Comparison of ENCODE assay signal across 20 cellular contexts in the genomic region with DNA sequence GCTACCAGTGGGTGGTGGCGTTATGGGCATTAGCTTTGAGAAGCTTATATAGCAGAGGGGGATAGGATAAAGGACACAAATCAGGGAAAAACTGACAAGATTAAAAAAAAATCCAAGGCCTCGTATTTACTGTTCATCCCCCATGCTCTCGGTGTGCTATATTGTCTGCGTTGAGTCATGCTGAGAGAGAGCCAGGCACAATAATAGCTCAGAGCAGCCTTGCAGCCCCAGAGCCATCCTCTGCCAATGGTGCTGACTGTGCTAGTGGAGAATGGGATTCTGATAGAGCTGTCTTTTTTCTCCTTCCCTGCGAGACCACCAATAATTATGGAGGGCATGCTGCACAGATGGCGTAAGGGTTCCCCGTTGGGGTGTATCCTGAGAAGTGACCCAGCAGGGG. TPM values are rescaled to one million over a fixed set of nuclear protein-coding genes. Genes with fewer than 3 reads are reported as not detected.
DNase-seq lines count a peak whose midpoint lies in the region; ATAC-seq and TF ChIP-seq lines count a peak whose summit lies in the region.
"Had no signal": no experiment of that assay in that cellular context is flagged by ENCODE, and none has a peak within 500 bp of the region (broad histone marks: within the 10 kb centered on the region; RNA-seq: fewer than 3 reads in every experiment).

No MANE protein-coding gene starts in this region.

- no peaks in the 10 kb centered on the region for H3K4me1 Mint-ChIP-seq in activated T-helper 2 cell treated with anti-CD3 and anti-CD28 coated beads, Interferon-gamma antibody, Interleukin-2, Interleukin-4, amounts not matched to agents 10 μg/mL and 5 μg/mL and 100 μg/mL, durations not matched to agents 14 hours and 24 hours and 36 hours (ENCODE audit: low read depth)
- peaks cover under 1% of the 10 kb centered on the region for H3K4me1 Mint-ChIP-seq in activated CD4-positive, alpha-beta T cell treated with anti-CD3 and anti-CD28 coated beads for 36 hours
- H3K4me1 Mint-ChIP-seq: CD4-positive, alpha-beta memory T cell; stimulated activated naive B cell treated with anti-CD40 and anti-IgM and Interleukin-4, amounts not matched to agents 10 μg/mL and 1 μg/mL and 100 μg/mL, for 72 hours had no signal

- H3K27ac Mint-ChIP-seq in activated T-helper 2 cell treated with anti-CD3 and anti-CD28 coated beads, Interferon-gamma antibody, Interleukin-2, Interleukin-4, amounts not matched to agents 10 μg/mL and 5 μg/mL and 100 μg/mL, durations not matched to agents 14 hours and 24 hours and 36 hours: no peak overlapping the region
- H3K27ac Mint-ChIP-seq in activated CD4-positive, alpha-beta T cell treated with anti-CD3 and anti-CD28 coated beads for 36 hours: no peak overlapping the region
- H3K27ac Mint-ChIP-seq: activated naive CD4-positive, alpha-beta T cell treated with anti-CD3 and anti-CD28 coated beads for 36 hours; dendritic cell treated with granulocyte-macrophage colony-stimulating factor and Interleukin-4, amounts not matched to agents 40 ng/mL and 50 ng/mL, for 4 days; HFFc6; stimulated activated naive B cell treated with anti-CD40 and anti-IgM and Interleukin-4, amounts not matched to agents 10 μg/mL and 1 μg/mL and 100 μg/mL, for 72 hours had no signal

- H3K27me3 Mint-ChIP-seq in activated T-helper 2 cell treated with anti-CD3 and anti-CD28 coated beads, Interferon-gamma antibody, Interleukin-2, Interleukin-4, amounts not matched to agents 10 μg/mL and 5 μg/mL and 100 μg/mL, durations not matched to agents 14 hours and 24 hours and 36 hours (ENCODE audit: low read depth): no peaks in the 10 kb centered on the region
- no peaks in the 10 kb centered on the region for H3K27me3 Mint-ChIP-seq in activated CD4-positive, alpha-beta T cell treated with anti-CD3 and anti-CD28 coated beads for 36 hours
- H3K27me3 Mint-ChIP-seq: CD4-positive, alpha-beta memory T cell; dendritic cell treated with granulocyte-macrophage colony-stimulating factor and Interleukin-4, amounts not matched to agents 40 ng/mL and 50 ng/mL, for 4 days; stimulated activated naive B cell treated with anti-CD40 and anti-IgM and Interleukin-4, amounts not matched to agents 10 μg/mL and 1 μg/mL and 100 μg/mL, for 72 hours had no signal

- intact Hi-C loops in activated T-helper 2 cell treated with anti-CD3 and anti-CD28 coated beads, Interferon-gamma antibody, Interleukin-2, Interleukin-4, amounts not matched to agents 10 μg/mL and 5 μg/mL and 100 μg/mL, durations not matched to agents 14 hours and 24 hours and 36 hours (cut with micrococcal nuclease): no loop called here
- intact Hi-C loops in activated CD4-positive, alpha-beta T cell treated with anti-CD3 and anti-CD28 coated beads for 36 hours (cut with DNase I, micrococcal nuclease): no loop called here

- H3K4me3 ChIP-seq in MG63 (no peak overlapping the region), choroid plexus epithelial cell (ENCODE audit: low read depth, low read length) (no peak overlapping the region)

- H3K36me3 ChIP-seq in MG63: no peaks in the 10 kb centered on the region

- TF ChIP-seq CTCF in choroid plexus epithelial cell (conservative IDR thresholded peaks at IDR 0.05; ENCODE audit: low read depth, low read length): no peak

- no peaks in the 10 kb centered on the region for H3K9me3 ChIP-seq in MG63
- H3K9me3 ChIP-seq: neutrophil had no signal

- no peak for ATAC-seq in HG02938 (IDR thresholded peaks at IDR 0.05; ENCODE audit: unreplicated experiment)
- ATAC-seq in activated CD4-positive, alpha-beta T cell treated with anti-CD3 and anti-CD28 coated beads for 36 hours: no peak
- ATAC-seq: left lobe of liver; stimulated activated naive B cell treated with anti-CD40 and anti-IgM and Interleukin-4, amounts not matched to agents 10 μg/mL and 1 μg/mL and 100 μg/mL, for 72 hours had no signal

- no peaks in the 10 kb centered on the region for H3K27me3 ChIP-seq in MG63
- H3K27me3 ChIP-seq: neutrophil had no signal

- no peaks in the 10 kb centered on the region for H3K9me3 Mint-ChIP-seq in activated T-helper 2 cell treated with anti-CD3 and anti-CD28 coated beads, Interferon-gamma antibody, Interleukin-2, Interleukin-4, amounts not matched to agents 10 μg/mL and 5 μg/mL and 100 μg/mL, durations not matched to agents 14 hours and 24 hours and 36 hours
- no peaks in the 10 kb centered on the region for H3K9me3 Mint-ChIP-seq in activated CD4-positive, alpha-beta T cell treated with anti-CD3 and anti-CD28 coated beads for 36 hours (ENCODE audit: low read depth)
- H3K9me3 Mint-ChIP-seq: dendritic cell treated with granulocyte-macrophage colony-stimulating factor and Interleukin-4, amounts not matched to agents 40 ng/mL and 50 ng/mL, for 4 days; HFFc6 had no signal

- H3K36me3 Mint-ChIP-seq in activated T-helper 2 cell treated with anti-CD3 and anti-CD28 coated beads, Interferon-gamma antibody, Interleukin-2, Interleukin-4, amounts not matched to agents 10 μg/mL and 5 μg/mL and 100 μg/mL, durations not matched to agents 14 hours and 24 hours and 36 hours (ENCODE audit: low read depth): no peaks in the 10 kb centered on the region
- H3K36me3 Mint-ChIP-seq in activated CD4-positive, alpha-beta T cell treated with anti-CD3 and anti-CD28 coated beads for 36 hours (ENCODE audit: low read depth): no peaks in the 10 kb centered on the region
- H3K36me3 Mint-ChIP-seq: CD4-positive, alpha-beta memory T cell had no signal

- CTCF ChIA-PET in activated CD4-positive, alpha-beta T cell treated with anti-CD3 and anti-CD28 coated beads for 36 hours (lab: Charles Lee): no interaction called here

- DNase-seq in AG08396 (ENCODE audit: low spot score) (peak; percentile 13), MG63 (peak; percentile 65), choroid plexus epithelial cell (ENCODE audit: low read depth) (peak; percentile 25), myocyte (ENCODE audit: low read depth) (peak; percentile 55), GF-D8 (lab: John Stamatoyannopoulos, UW) (no peak)
- no peak for DNase-seq in activated T-helper 2 cell treated with anti-CD3 and anti-CD28 coated beads, Interferon-gamma antibody, Interleukin-2, Interleukin-4, amounts not matched to agents 10 μg/mL and 5 μg/mL and 100 μg/mL, durations not matched to agents 14 hours and 24 hours and 36 hours (ENCODE audit: low spot score)
- no peak for DNase-seq in activated CD4-positive, alpha-beta T cell treated with anti-CD3 and anti-CD28 coated beads for 36 hours
- DNase-seq: activated CD4-positive, alpha-beta T cell treated with anti-CD3 and anti-CD28 coated beads, Interleukin-2, amount 50 U/mL, for 48 hours; activated naive CD4-positive, alpha-beta T cell treated with anti-CD3 and anti-CD28 coated beads for 36 hours; CD4-positive, alpha-beta memory T cell; DMS153; HFFc6; midbrain; NCI-H1930; NCI-H510A; stimulated activated naive B cell treated with anti-CD40 and anti-IgM and Interleukin-4, amounts not matched to agents 10 μg/mL and 1 μg/mL and 100 μg/mL, for 72 hours had no signal

- POLR2A ChIA-PET in activated CD4-positive, alpha-beta T cell treated with anti-CD3 and anti-CD28 coated beads for 36 hours (lab: Charles Lee): no interaction called here

- H3K4me3 Mint-ChIP-seq in activated T-helper 2 cell treated with anti-CD3 and anti-CD28 coated beads, Interferon-gamma antibody, Interleukin-2, Interleukin-4, amounts not matched to agents 10 μg/mL and 5 μg/mL and 100 μg/mL, durations not matched to agents 14 hours and 24 hours and 36 hours (ENCODE audit: low read depth): no peak overlapping the region
- H3K4me3 Mint-ChIP-seq in activated CD4-positive, alpha-beta T cell treated with anti-CD3 and anti-CD28 coated beads for 36 hours: no peak overlapping the region
- H3K4me3 Mint-ChIP-seq: activated naive CD4-positive, alpha-beta T cell treated with anti-CD3 and anti-CD28 coated beads for 36 hours; CD4-positive, alpha-beta memory T cell; dendritic cell treated with granulocyte-macrophage colony-stimulating factor and Interleukin-4, amounts not matched to agents 40 ng/mL and 50 ng/mL, for 4 days; HFFc6; stimulated activated naive B cell treated with anti-CD40 and anti-IgM and Interleukin-4, amounts not matched to agents 10 μg/mL and 1 μg/mL and 100 μg/mL, for 72 hours had no signal

RNA-seq across cellular contexts. Expression of gene FZD1, which starts 51.6 kb away (rescaled TPM):
- total RNA-seq in MG63 (2014; rRNA removed; shearing (Covaris generic); ENCODE audit: low replicate concordance): 2.3 and 3.9 TPM in 2 replicates
- 13.3 and 14.2 TPM in 2 replicates for total RNA-seq in myocyte
- polyA plus RNA-seq in myocyte (2012): 8.5 TPM
- 0.80 and 0.84 TPM in 2 replicates for total RNA-seq in activated T-helper 2 cell treated with anti-CD3 and anti-CD28 coated beads, Interferon-gamma antibody, Interleukin-2, Interleukin-4, amounts not matched to agents 10 μg/mL and 5 μg/mL and 100 μg/mL, durations not matched to agents 14 hours and 24 hours and 36 hours
- under 1 TPM; 0.47 to 0.69 TPM for total RNA-seq in activated CD4-positive, alpha-beta T cell treated with anti-CD3 and anti-CD28 coated beads for 36 hours
- polyA plus RNA-seq: CD4-positive, alpha-beta memory T cell had no signal

Comparison
In these comparisons a context has a peak if more than half of its experiments do, and no peak if none do; other contexts are left out.
1. DNase-seq: peak in AG08396 (single experiment), MG63 (single experiment), choroid plexus epithelial cell (single experiment) and myocyte (single experiment); none in activated T-helper 2 cell treated with anti-CD3 and anti-CD28 coated beads, Interferon-gamma antibody, Interleukin-2, Interleukin-4, amounts not matched to agents 10 μg/mL and 5 μg/mL and 100 μg/mL, durations not matched to agents 14 hours and 24 hours and 36 hours (single experiment), activated CD4-positive, alpha-beta T cell treated with anti-CD3 and anti-CD28 coated beads for 36 hours (single experiment) and GF-D8 (single experiment).